Comparison of ENCODE assay signal across 17 cellular contexts in the genomic region with DNA sequence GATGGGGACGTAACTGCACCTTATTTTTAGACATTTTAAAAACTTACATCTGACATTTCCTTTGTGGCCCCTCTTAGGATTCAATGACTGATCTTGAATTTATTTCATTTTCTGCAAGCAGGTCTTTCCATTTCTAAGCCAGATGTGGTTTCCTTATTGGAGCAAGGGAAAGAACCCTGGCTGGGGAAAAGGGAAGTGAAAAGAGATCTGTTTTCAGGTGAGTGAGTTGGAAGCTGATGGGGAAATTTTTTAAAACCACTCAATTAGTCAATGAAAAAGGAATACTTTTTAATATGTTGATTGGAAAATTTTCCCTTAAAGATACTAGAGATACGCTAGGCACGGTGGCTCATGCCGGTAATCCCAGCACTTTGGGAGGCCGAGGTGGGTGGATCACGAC. TPM values are rescaled to one million over a fixed set of nuclear protein-coding genes. Genes with fewer than 3 reads are reported as not detected.
DNase-seq lines count a peak whose midpoint lies in the region; FAIRE-seq and TF ChIP-seq lines count a peak whose summit lies in the region.
"Had no signal": no experiment of that assay in that cellular context is flagged by ENCODE, and none has a peak within 500 bp of the region (broad histone marks: within the 10 kb centered on the region; RNA-seq: fewer than 3 reads in every experiment).

No MANE protein-coding gene starts in this region.

- peaks cover 68% of the 10 kb centered on the region for H3K36me3 Mint-ChIP-seq in astrocyte (ENCODE audit: low read depth, unreplicated experiment)
- peaks cover 63% of the 10 kb centered on the region for H3K36me3 Mint-ChIP-seq in neural crest cell (ENCODE audit: low read depth)

- H3K4me3 ChIP-seq in BLaER1 (peak overlapping the region; percentile 95), astrocyte (ENCODE audit: insufficient read depth, low read depth, low read length) (peak overlapping the region; percentile 8), A673 (ENCODE audit: low read depth, low read length, poor library complexity, severe bottlenecking) (no peak overlapping the region)
- peak overlapping the region; percentile 22 to 91 (median 82); a peak in 17 of 20 replicates for H3K4me3 ChIP-seq in BLaER1 treated with 17β-estradiol and CSF1 and Interleukin-3, amounts not matched to agents 10 nM and 100 nM

- CTCF ChIA-PET in A673 (lab: Charles Lee) = no interaction called here

- TF ChIP-seq CTCF in astrocyte (IDR thresholded peaks at IDR 0.05; ENCODE audit: insufficient read depth, low read depth, low read length) (no peak), neural crest cell (conservative IDR thresholded peaks at IDR 0.05) (no peak), A673 (conservative IDR thresholded peaks at IDR 0.05; ENCODE audit: low read depth, low read length) (no peak)

- H3K27me3 ChIP-seq in BLaER1 = no peaks in the 10 kb centered on the region
- H3K27me3 ChIP-seq in BLaER1 treated with 17β-estradiol and CSF1 and Interleukin-3, amounts not matched to agents 10 nM and 100 nM = no peaks in the 10 kb centered on the region; a peak in 1 of 22 replicates
- no peaks in the 10 kb centered on the region for H3K27me3 ChIP-seq in astrocyte (ENCODE audit: insufficient read depth, low read length)
- no peaks in the 10 kb centered on the region for H3K27me3 ChIP-seq in A673 (replicated peaks; ENCODE audit: insufficient read depth, low read depth, low read length, poor library complexity)

- H3K36me3 ChIP-seq in BLaER1 = peaks cover 70% of the 10 kb centered on the region
- peaks cover 69 to 74% (median 71%) of the 10 kb centered on the region in 11 experiments for H3K36me3 ChIP-seq in BLaER1 treated with 17β-estradiol and CSF1 and Interleukin-3, amounts not matched to agents 10 nM and 100 nM
- peaks cover 49% of the 10 kb centered on the region for H3K36me3 ChIP-seq in astrocyte (ENCODE audit: insufficient read depth, low read length)
- peaks cover 69% of the 10 kb centered on the region for H3K36me3 ChIP-seq in A673 (ENCODE audit: insufficient read depth, low read length, poor library complexity, severe bottlenecking)

- no peak overlapping the region for H3K27ac Mint-ChIP-seq in astrocyte (ENCODE audit: unreplicated experiment)
- no peak overlapping the region for H3K27ac Mint-ChIP-seq in neural crest cell (ENCODE audit: unreplicated experiment)
- H3K27ac Mint-ChIP-seq: CD4-positive, CD25-positive, alpha-beta regulatory T cell had no signal

- POLR2A ChIA-PET in A673 (lab: Charles Lee; ENCODE audit: low non-redundant PET) = no interaction called here

- no peak for DNase-seq in astrocyte (ENCODE audit: low read depth)
- DNase-seq in neural crest cell (ENCODE audit: low read depth, low spot score) = no peak
- DNase-seq in stimulated activated CD4-positive, alpha-beta T cell treated with anti-CD3 and anti-CD28 coated beads, Interleukin-4, amount 100 ng/mL, for 24 hours = no peak
- DNase-seq in nucleus accumbens (lab: John Stamatoyannopoulos, UW) = no peak
- no peak for DNase-seq in A673 (ENCODE audit: low spot score)
- DNase-seq: Caco-2; CD4-positive, CD25-positive, alpha-beta regulatory T cell; DMS153; GDM1; NCI-H1105 treated with DMSO at 0.1 percent for 48 hours; NCI-H1694; NCI-H510A; NCI-H748 treated with DMSO at 0.1 percent for 48 hours; NK-92 treated with Interleukin-12 subunit alpha and Interleukin-12 subunit beta, amount 100 ng/mL, for 24 hours had no signal

- H3K4me3 Mint-ChIP-seq in astrocyte (ENCODE audit: unreplicated experiment) (no peak overlapping the region), neural crest cell (peak overlapping the region; percentile 70)

- peaks cover 28% of the 10 kb centered on the region for H3K79me2 ChIP-seq in astrocyte (ENCODE audit: insufficient read depth, low read length)

- H3K4me1 Mint-ChIP-seq in astrocyte (ENCODE audit: low read depth, unreplicated experiment) = peaks cover 5% of the 10 kb centered on the region
- peaks cover 4% of the 10 kb centered on the region for H3K4me1 Mint-ChIP-seq in neural crest cell

- H4K20me1 ChIP-seq in BLaER1 = no peaks in the 10 kb centered on the region
- H4K20me1 ChIP-seq in BLaER1 treated with 17β-estradiol and CSF1 and Interleukin-3, amounts not matched to agents 10 nM and 100 nM = no peaks in the 10 kb centered on the region
- no peaks in the 10 kb centered on the region for H4K20me1 ChIP-seq in astrocyte (ENCODE audit: insufficient read depth, low read length)

- H3K9me3 ChIP-seq in BLaER1 (peaks cover 83% of the 10 kb centered on the region), astrocyte (ENCODE audit: insufficient read depth, low read depth, low read length) (peaks cover 49% of the 10 kb centered on the region), A673 (ENCODE audit: low read depth, low read length, poor library complexity, severe bottlenecking) (peaks cover 72% of the 10 kb centered on the region)
- peaks cover 85 to 90% (median 88%) of the 10 kb centered on the region in 11 experiments for H3K9me3 ChIP-seq in BLaER1 treated with 17β-estradiol and CSF1 and Interleukin-3, amounts not matched to agents 10 nM and 100 nM (replicated peaks in 1 of 11)

- peaks cover 53% of the 10 kb centered on the region for H3K9me3 Mint-ChIP-seq in astrocyte (ENCODE audit: unreplicated experiment)
- peaks cover 30% of the 10 kb centered on the region for H3K9me3 Mint-ChIP-seq in neural crest cell

- FAIRE-seq in astrocyte (lab: Jason Lieb, UNC) = no peak
- FAIRE-seq: RCC 7860 had no signal

- intact Hi-C loops in A673 (cut with micrococcal nuclease; ENCODE audit: unreplicated experiment) = no loop called here

- peak overlapping the region; percentile 86; the same call in 1 of the 2 replicates for H3K4me2 ChIP-seq in BLaER1
- peak overlapping the region in 2 of 11 experiments; percentile 17 to 30; a peak in 3 of 22 replicates for H3K4me2 ChIP-seq in BLaER1 treated with 17β-estradiol and CSF1 and Interleukin-3, amounts not matched to agents 10 nM and 100 nM
- no peak overlapping the region for H3K4me2 ChIP-seq in astrocyte (ENCODE audit: low read length)

- H3K9ac ChIP-seq in BLaER1 (no peak overlapping the region), astrocyte (ENCODE audit: low read length) (no peak overlapping the region)
- H3K9ac ChIP-seq in BLaER1 treated with 17β-estradiol and CSF1 and Interleukin-3, amounts not matched to agents 10 nM and 100 nM = no peak overlapping the region

- no peak overlapping the region for H3K27ac ChIP-seq in BLaER1
- H3K27ac ChIP-seq in BLaER1 treated with 17β-estradiol and CSF1 and Interleukin-3, amounts not matched to agents 10 nM and 100 nM = no peak overlapping the region
- H3K27ac ChIP-seq in astrocyte (ENCODE audit: low read depth, low read length) = no peak overlapping the region
- H3K27ac ChIP-seq in A673 (ENCODE audit: low read depth, low read length, poor library complexity, severe bottlenecking) = no peak overlapping the region

- no peak overlapping the region for H2AFZ ChIP-seq in astrocyte (ENCODE audit: low read depth, low read length)

- H3K4me1 ChIP-seq in BLaER1 (peaks cover 30% of the 10 kb centered on the region), astrocyte (ENCODE audit: insufficient read depth, low read length) (no peaks in the 10 kb centered on the region), A673 (ENCODE audit: insufficient read depth, low read length, poor library complexity, severe bottlenecking) (no peaks in the 10 kb centered on the region)
- H3K4me1 ChIP-seq in BLaER1 treated with 17β-estradiol and CSF1 and Interleukin-3, amounts not matched to agents 10 nM and 100 nM = peaks cover 0 to 18% (median 8%) of the 10 kb centered on the region in 10 experiments; a peak in 13 of 20 replicates
- H3K4me1 ChIP-seq: Caco-2 had no signal

- BruUV-seq in A673 (replicated peaks; lab: Mats Ljungman, UMichigan) = no TSS peak

- H3K27me3 Mint-ChIP-seq in astrocyte (ENCODE audit: low read depth, unreplicated experiment) (no peaks in the 10 kb centered on the region), neural crest cell (ENCODE audit: low read depth) (no peaks in the 10 kb centered on the region)
- H3K27me3 Mint-ChIP-seq: CD4-positive, CD25-positive, alpha-beta regulatory T cell had no signal

RNA-seq across cellular contexts. Expression of a gene that starts 2.6 kb away (rescaled TPM):
- total RNA-seq in astrocyte (17.2 and 17.6 TPM in 2 replicates), neural crest cell (19.6 and 19.9 TPM in 2 replicates), A673 (2021) (14.9 and 16.7 TPM in 2 replicates)

RNA-seq across cellular contexts. Expression of a gene that starts 46.0 kb away (rescaled TPM):
- 28.7 and 33.7 TPM in 2 replicates for total RNA-seq in astrocyte
- 59.7 and 63.4 TPM in 2 replicates for total RNA-seq in neural crest cell
- 35.5 and 40.4 TPM in 2 replicates for total RNA-seq in A673 (2021)

RNA-seq across cellular contexts. Expression of a gene that starts 46.7 kb away (rescaled TPM):
- total RNA-seq in astrocyte (1.2 TPM in 2 replicates), neural crest cell (3.9 and 4.2 TPM in 2 replicates), A673 (2021) (2.9 TPM in 2 replicates)

RNA-seq across cellular contexts. Expression of a gene that starts 47.1 kb away (rescaled TPM):
- total RNA-seq in astrocyte (7.3 and 7.6 TPM in 2 replicates), neural crest cell (14.7 and 19.0 TPM in 2 replicates), A673 (2021) (10.1 and 13.5 TPM in 2 replicates)
